In genomic region chr21:32554832-32555436, GRCh38 we compare ENCODE assay signal across 22 cellular contexts. TPM values are rescaled to one million over a fixed set of nuclear protein-coding genes. Genes with fewer than 3 reads are reported as not detected.
A peak's percentile ranks its signal among the peaks of the same experiment; 100 is the strongest.
DNase-seq lines count a peak whose midpoint lies in the region; ATAC-seq and TF ChIP-seq lines count a peak whose summit lies in the region.
"Had no signal": no experiment of that assay in that cellular context is flagged by ENCODE, and none has a peak within 500 bp of the region (broad histone marks: within the 10 kb centered on the region; RNA-seq: fewer than 3 reads in every experiment).

No MANE protein-coding gene starts in this region.

- no peaks in the 10 kb centered on the region for H3K9me2 ChIP-seq in GM23248 (ENCODE audit: insufficient read depth)
- H3K9me2 ChIP-seq: SK-N-SH had no signal

- peaks cover 5% of the 10 kb centered on the region; the same call in 1 of the 2 replicates for H3F3A ChIP-seq in GM23248 (ENCODE audit: insufficient read depth)

- H3K9ac ChIP-seq in GM23248, result no peak overlapping the region
- H3K9ac ChIP-seq: SK-N-SH had no signal

- 84 to 91% methylated on average over 4 of the region's 4 CpGs for WGBS in body of pancreas, 2 donors
- 94 to 99% methylated on average over 4 of the region's 4 CpGs for WGBS in GM23248 (ENCODE audit: low coverage in 1 of 2, low lambda C conversion rate in 2 of 2, missing lambda C conversion rate in 2 of 2), 2 experiments

- ATAC-seq in body of pancreas, result no peak
- ATAC-seq in HG03097 (IDR thresholded peaks at IDR 0.05; ENCODE audit: low FRiP score, unreplicated experiment), result no peak
- ATAC-seq: A549 had no signal

- no peaks in the 10 kb centered on the region for H3K79me2 ChIP-seq in GM23248 (ENCODE audit: insufficient read depth)

- intact Hi-C loops in body of pancreas (cut with DNase I), result no loop called here

- H3K27ac ChIP-seq in body of pancreas, result no peak overlapping the region
- H3K27ac ChIP-seq in GM23248, result no peak overlapping the region
- H3K27ac ChIP-seq: A549, C4-2B had no signal

- no peaks in the 10 kb centered on the region for H3K27me3 ChIP-seq in body of pancreas
- no peaks in the 10 kb centered on the region for H3K27me3 ChIP-seq in GM23248 (replicated peaks; ENCODE audit: insufficient read depth)

- DNase-seq in AG10803 (ENCODE audit: low read depth) (peak; percentile 7), SW480 (ENCODE audit: low spot score) (peak; percentile 11), choroid plexus epithelial cell (ENCODE audit: low read depth) (peak; percentile 33), fibroblast of the conjunctiva (ENCODE audit: low read depth) (peak; percentile 18), body of pancreas (no peak), DMS114 treated with DMSO at 0.1 percent for 48 hours (lab: John Stamatoyannopoulos, UW; ENCODE audit: unreplicated experiment) (no peak), GM23248 (no peak)
- DNase-seq: AML-193; DND-41; H9; NCI-H1092 treated with DMSO at 0.1 percent for 48 hours; NCI-H146; NCI-H2029 treated with DMSO at 0.1 percent for 48 hours; NCI-H446 treated with DMSO at 0.1 percent for 48 hours; NCI-H748 treated with DMSO at 0.1 percent for 48 hours; NK-92 treated with Interleukin-12 subunit alpha and Interleukin-12 subunit beta, amount 100 ng/mL, for 24 hours; SHP77 treated with DMSO at 0.1 percent for 48 hours; SK-N-SH had no signal

- no peak for TF ChIP-seq POLR2A in body of pancreas (IDR thresholded peaks at IDR 0.05)

- no peak overlapping the region for H3K4me2 ChIP-seq in GM23248 (ENCODE audit: unreplicated experiment)
- H3K4me2 ChIP-seq: A549, SK-N-SH had no signal

- H3K4me3 ChIP-seq in AG10803 (ENCODE audit: low read length) (no peak overlapping the region), choroid plexus epithelial cell (ENCODE audit: low read depth, low read length) (no peak overlapping the region), body of pancreas (no peak overlapping the region), GM23248 (no peak overlapping the region)
- H3K4me3 ChIP-seq: A549 had no signal

- H3K9me3 ChIP-seq in body of pancreas (no peaks in the 10 kb centered on the region), GM23248 (ENCODE audit: low read depth) (no peaks in the 10 kb centered on the region)
- H3K9me3 ChIP-seq: A549, SK-N-SH had no signal

- H3K36me3 ChIP-seq in body of pancreas (replicated peaks in 1 of 2; ENCODE audit: insufficient read depth in 1 of 2, low read depth in 2 of 2) (no peaks in the 10 kb centered on the region), GM23248 (ENCODE audit: low read depth) (no peaks in the 10 kb centered on the region)

- TF ChIP-seq CTCF in AG10803 (conservative IDR thresholded peaks at IDR 0.05; ENCODE audit: low read length) (no peak), choroid plexus epithelial cell (conservative IDR thresholded peaks at IDR 0.05; ENCODE audit: low read depth, low read length) (no peak), body of pancreas (IDR thresholded peaks at IDR 0.05) (no peak)

- H3K4me1 ChIP-seq in body of pancreas (no peaks in the 10 kb centered on the region), GM23248 (ENCODE audit: insufficient read depth) (no peaks in the 10 kb centered on the region)
- H3K4me1 ChIP-seq: A549 had no signal

- H4K20me1 ChIP-seq in GM23248 (ENCODE audit: insufficient read depth), result no peaks in the 10 kb centered on the region

- no peak overlapping the region for H2AFZ ChIP-seq in GM23248

- in situ Hi-C loops in GM23248 (cut with MboI), result no loop called here

RNA-seq across cellular contexts. Expression of gene TCP10L, which starts 30.4 kb away (rescaled TPM):
- total RNA-seq in body of pancreas, result under 1 TPM in 1 of 2 donors, not detected in 1; 0.26 TPM
- total RNA-seq in GM23248 (2014; rRNA removed; shearing (Covaris generic)), result 0.97 TPM in 1 of 2 replicates, not detected in the other
- polyA plus RNA-seq in GM23248 (2016; fragmentation: Nextera tagmentation; extraction: Ambion mirVana), result not detected in 2 replicates
- total RNA-seq: LHCN-M2 had no signal

RNA-seq across cellular contexts. Expression of gene CFAP298, which starts 57.2 kb away (rescaled TPM):
- total RNA-seq in body of pancreas, result 10 to 100 TPM; 15.2 to 23.3 TPM
- total RNA-seq in GM23248 (2014; rRNA removed; shearing (Covaris generic)), result 20.5 and 26.8 TPM in 2 replicates
- polyA plus RNA-seq in GM23248 (2016; fragmentation: Nextera tagmentation; extraction: Ambion mirVana), result 53.9 and 56.0 TPM in 2 replicates

Comparison
In these comparisons a context has a peak if more than half of its experiments do, and no peak if none do; other contexts are left out.
1. DNase-seq: peak in AG10803 (single experiment), SW480 (single experiment), choroid plexus epithelial cell (single experiment) and fibroblast of the conjunctiva (single experiment); none in body of pancreas (0 of 4), DMS114 treated with DMSO at 0.1 percent for 48 hours (single experiment) and GM23248 (single experiment).